Comparison of ENCODE assay signal across 2 cellular contexts in the genomic region with DNA sequence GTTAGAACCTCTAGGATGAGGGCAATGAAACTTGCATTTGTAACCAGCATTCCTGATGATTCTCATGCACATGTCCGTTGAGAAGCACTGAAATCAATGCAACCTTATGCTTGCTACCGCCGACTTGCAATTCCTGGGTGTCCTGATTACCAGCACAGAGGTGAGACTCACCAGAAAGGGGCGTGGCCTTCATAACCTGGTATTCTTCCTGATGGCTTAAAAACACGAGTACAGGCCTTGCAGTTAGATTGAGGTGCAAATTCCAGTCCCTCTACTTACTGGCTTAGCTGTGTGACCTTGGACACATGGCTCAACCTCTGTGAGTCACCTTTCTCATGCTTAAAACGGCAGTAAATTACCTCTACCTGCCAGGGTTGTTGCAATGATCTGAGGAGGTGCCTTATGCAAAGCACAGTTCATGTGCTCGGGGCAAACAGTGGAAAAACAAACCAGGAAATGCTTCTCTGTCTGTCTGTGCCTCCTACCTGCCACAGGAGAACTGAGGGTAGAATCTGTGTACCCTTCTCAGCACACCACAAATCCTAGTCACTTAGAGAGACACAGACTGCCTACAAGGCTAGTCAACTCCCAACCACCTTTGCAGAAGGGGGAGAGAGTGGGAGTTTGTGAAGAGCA.
TF ChIP-seq lines count a peak whose summit lies in the region.

No MANE protein-coding gene starts in this region.

TF ChIP-seq in IMR-90, 13 proteins besides CTCF, POLR2A, EP300 and RAD21:
- TF ChIP-seq NFE2L2 (IDR thresholded peaks at IDR 0.05; ENCODE audit: low read depth, low read length) = no peak
- TF ChIP-seq, protein P1, sequence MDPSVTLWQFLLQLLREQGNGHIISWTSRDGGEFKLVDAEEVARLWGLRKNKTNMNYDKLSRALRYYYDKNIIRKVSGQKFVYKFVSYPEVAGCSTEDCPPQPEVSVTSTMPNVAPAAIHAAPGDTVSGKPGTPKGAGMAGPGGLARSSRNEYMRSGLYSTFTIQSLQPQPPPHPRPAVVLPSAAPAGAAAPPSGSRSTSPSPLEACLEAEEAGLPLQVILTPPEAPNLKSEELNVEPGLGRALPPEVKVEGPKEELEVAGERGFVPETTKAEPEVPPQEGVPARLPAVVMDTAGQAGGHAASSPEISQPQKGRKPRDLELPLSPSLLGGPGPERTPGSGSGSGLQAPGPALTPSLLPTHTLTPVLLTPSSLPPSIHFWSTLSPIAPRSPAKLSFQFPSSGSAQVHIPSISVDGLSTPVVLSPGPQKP (IDR thresholded peaks at IDR 0.05; ENCODE audit: borderline replicate concordance, low read depth, low read length) = no peak

TF ChIP-seq in GM12878, 131 proteins besides CTCF, POLR2A, EP300 and RAD21:
- TF ChIP-seq MEF2A (IDR thresholded peaks at IDR 0.05; ENCODE audit: insufficient read depth, low read depth, low read length) (no peak), SREBF2 (IDR thresholded peaks at IDR 0.05; ENCODE audit: low read length) (no peak)
- TF ChIP-seq, protein P2, sequence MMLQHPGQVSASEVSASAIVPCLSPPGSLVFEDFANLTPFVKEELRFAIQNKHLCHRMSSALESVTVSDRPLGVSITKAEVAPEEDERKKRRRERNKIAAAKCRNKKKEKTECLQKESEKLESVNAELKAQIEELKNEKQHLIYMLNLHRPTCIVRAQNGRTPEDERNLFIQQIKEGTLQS (IDR thresholded peaks at IDR 0.05; ENCODE audit: borderline replicate concordance, extremely low read depth, low read depth, low read length) = no peak
